Comparison of ENCODE assay signal across 8 cellular contexts in the genomic region with DNA sequence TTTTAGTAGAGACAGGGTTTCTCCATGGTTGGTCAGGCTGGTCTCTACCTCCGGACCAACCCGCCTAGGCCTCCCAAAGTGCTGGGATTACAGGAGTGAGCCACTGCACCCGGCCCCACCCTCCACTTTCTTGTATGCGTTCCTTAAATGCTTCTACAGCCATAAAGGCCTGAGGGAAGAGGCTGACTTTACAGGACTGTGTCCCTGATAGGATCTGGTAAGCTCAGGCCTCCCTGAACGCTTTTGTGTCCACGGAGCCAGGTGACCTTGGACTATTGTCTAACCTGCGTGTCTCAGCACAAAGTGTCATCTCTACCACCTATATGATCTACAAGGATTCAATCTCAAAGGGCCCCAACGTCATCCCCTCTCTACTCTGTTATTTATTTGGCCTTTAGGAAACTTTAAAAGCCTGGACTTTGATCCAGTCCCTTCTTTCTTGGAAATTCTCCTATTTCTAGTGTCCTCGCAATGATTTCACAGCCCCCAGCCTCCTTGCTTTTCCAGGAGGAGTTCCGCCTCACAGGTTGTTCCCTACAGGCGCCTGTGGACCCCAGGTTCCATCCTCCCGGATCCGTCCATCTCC. TPM values are rescaled to one million over a fixed set of nuclear protein-coding genes. Genes with fewer than 3 reads are reported as not detected.
A peak's percentile ranks its signal among the peaks of the same experiment; 100 is the strongest.
DNase-seq lines count a peak whose midpoint lies in the region; ATAC-seq and TF ChIP-seq lines count a peak whose summit lies in the region.

No MANE protein-coding gene starts in this region.

- ATAC-seq in GM21786 (IDR thresholded peaks at IDR 0.05; ENCODE audit: unreplicated experiment): no peak

- H3K27ac ChIP-seq in AG04450 (ENCODE audit: low read depth, low read length): no peak overlapping the region
- peak overlapping the region; percentile 58 to 83 for H3K27ac ChIP-seq in coronary artery

- CTCF ChIA-PET in AG04450 (lab: Charles Lee): no interaction called here

- DNase-seq in AG04450 (ENCODE audit: low read depth, low spot score): no peak
- DNase-seq in LNCaP clone FGC (ENCODE audit: low read depth): no peak
- DNase-seq in coronary artery (ENCODE audit: low spot score): no peak
- DNase-seq in cerebellar cortex (ENCODE audit: low spot score): no peak
- no peak for DNase-seq in iPS-NIHi11 (ENCODE audit: low spot score)
- no peak for DNase-seq in hypothalamus (lab: John Stamatoyannopoulos, UW)

- H3K9me3 ChIP-seq in AG04450 (ENCODE audit: control insufficient read depth, insufficient read depth, low read length) (no peaks in the 10 kb centered on the region; the same call in 1 of the 2 replicates), mucosa of stomach (ENCODE audit: control insufficient read depth, low read length) (no peaks in the 10 kb centered on the region)

- H3K4me1 ChIP-seq in mucosa of stomach (ENCODE audit: control insufficient read depth, insufficient read depth, low read length): peaks cover 28% of the 10 kb centered on the region

- TF ChIP-seq CTCF in AG04450 (IDR thresholded peaks at IDR 0.05; ENCODE audit: low read depth, low read length) (no peak), LNCaP clone FGC (IDR thresholded peaks at IDR 0.05; ENCODE audit: control insufficient read depth, extremely low read depth, insufficient read depth) (no peak), coronary artery (IDR thresholded peaks at IDR 0.05) (no peak)

- H3K36me3 ChIP-seq in mucosa of stomach (ENCODE audit: control insufficient read depth, insufficient read depth, low read length): peaks cover 7% of the 10 kb centered on the region

- H3K4me3 ChIP-seq in AG04450 (ENCODE audit: low read depth, low read length): peak overlapping the region; percentile 95
- peak overlapping the region; percentile 99 for H3K4me3 ChIP-seq in LNCaP clone FGC (ENCODE audit: low read depth, low read length)
- H3K4me3 ChIP-seq in coronary artery: peak overlapping the region; percentile 89
- peak overlapping the region; percentile 83 for H3K4me3 ChIP-seq in mucosa of stomach (ENCODE audit: low read length)

- POLR2A ChIA-PET in AG04450 (lab: Yijun Ruan, JAX): interaction anchor here (0.6 kb wide), 2 partner anchors 75 to 560 kb away, joined by 3 to 9 read pairs; no protein-coding TSS in a partner anchor

- H3K9ac ChIP-seq in mucosa of stomach (ENCODE audit: low read length): peak overlapping the region; percentile 93

- no peaks in the 10 kb centered on the region for H3K27me3 ChIP-seq in AG04450 (ENCODE audit: control insufficient read depth, insufficient read depth, low read length)
- no peaks in the 10 kb centered on the region for H3K27me3 ChIP-seq in mucosa of stomach (ENCODE audit: control insufficient read depth, insufficient read depth, low read length)

RNA-seq across cellular contexts. Expression of gene ZNF552, which starts 0.7 kb away (rescaled TPM):
- polyA plus RNA-seq in AG04450 (2011; rRNA removed): 2.8 and 2.9 TPM in 2 replicates
- polyA minus RNA-seq in AG04450 (2011; rRNA and poly(A)+ RNA removed): 3.7 and 8.7 TPM in 2 replicates

RNA-seq across cellular contexts. Expression of gene ZNF587B, which starts 16.1 kb away (rescaled TPM):
- polyA plus RNA-seq in AG04450 (2011; rRNA removed): 5.7 TPM in 2 replicates
- 16.0 and 22.5 TPM in 2 replicates for polyA minus RNA-seq in AG04450 (2011; rRNA and poly(A)+ RNA removed)

RNA-seq across cellular contexts. Expression of gene ZNF587, which starts 35.6 kb away (rescaled TPM):
- 15.7 and 18.3 TPM in 2 replicates for polyA plus RNA-seq in AG04450 (2011; rRNA removed)
- 33.6 and 42.5 TPM in 2 replicates for polyA minus RNA-seq in AG04450 (2011; rRNA and poly(A)+ RNA removed)

RNA-seq across cellular contexts. Expression of gene ZNF586, which starts 44.5 kb away (rescaled TPM):
- polyA plus RNA-seq in AG04450 (2011; rRNA removed): 7.5 and 9.8 TPM in 2 replicates
- 7.4 and 14.8 TPM in 2 replicates for polyA minus RNA-seq in AG04450 (2011; rRNA and poly(A)+ RNA removed)
